ENCODE assay signal across 11 cellular contexts in the genomic region with DNA sequence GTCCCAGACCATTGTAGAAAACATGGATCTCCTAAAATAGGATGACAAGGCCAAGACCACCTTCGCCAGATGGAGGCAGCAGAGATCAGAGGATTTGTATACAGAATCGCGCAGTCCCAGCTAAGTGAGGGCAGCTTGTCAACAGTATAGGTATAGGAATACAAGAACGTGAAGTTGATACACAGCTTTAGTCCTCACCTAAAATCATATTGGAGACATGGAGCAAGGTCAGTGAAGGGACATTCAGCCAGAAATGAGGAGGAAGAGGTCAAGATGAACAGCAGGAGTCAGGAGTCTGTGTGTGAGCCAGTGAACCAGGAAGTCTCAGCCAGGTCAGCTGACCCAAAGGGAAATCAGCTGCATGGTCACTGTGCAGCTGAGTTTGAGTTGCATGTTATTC.
DNase-seq lines count a peak whose midpoint lies in the region; ATAC-seq, FAIRE-seq and TF ChIP-seq lines count a peak whose summit lies in the region.
"Had no signal": no experiment of that assay in that cellular context is flagged by ENCODE, and none has a peak within 500 bp of the region (broad histone marks: within the 10 kb centered on the region; RNA-seq: fewer than 3 reads in every experiment).

No MANE protein-coding gene starts in this region.

- no peak for FAIRE-seq in HTR-8/SVneo (lab: Jason Lieb, UNC)

- peaks cover 22% of the 10 kb centered on the region for H3K27me3 Mint-ChIP-seq in stimulated activated naive CD8-positive, alpha-beta T cell treated with anti-CD3 and anti-CD28 coated beads, Interleukin-15, amount 100 ng/mL, for 72 hours
- H3K27me3 Mint-ChIP-seq: dendritic cell treated with granulocyte-macrophage colony-stimulating factor and Interleukin-4, amounts not matched to agents 40 ng/mL and 50 ng/mL, for 4 days had no signal

- H3K4me3 ChIP-seq in fibroblast of mammary gland (ENCODE audit: control insufficient read depth, low read depth, low read length) = no peak overlapping the region

- H3K27ac Mint-ChIP-seq in stimulated activated naive CD8-positive, alpha-beta T cell treated with anti-CD3 and anti-CD28 coated beads, Interleukin-15, amount 100 ng/mL, for 72 hours = peak overlapping the region in 1 of 2 donors; percentile 16
- H3K27ac Mint-ChIP-seq: dendritic cell treated with granulocyte-macrophage colony-stimulating factor and Interleukin-4, amounts not matched to agents 40 ng/mL and 50 ng/mL, for 4 days; naive B cell had no signal

- DNase-seq in stimulated activated naive CD8-positive, alpha-beta T cell treated with anti-CD3 and anti-CD28 coated beads, Interleukin-15, Interleukin-2, amounts not matched to agents 100 U/mL and 50 U/mL, for 24 hours = peak; percentile 12
- no peak for DNase-seq in stimulated activated naive CD8-positive, alpha-beta T cell treated with anti-CD3 and anti-CD28 coated beads, Interleukin-15, amount 100 ng/mL, for 72 hours
- DNase-seq in NOMO-1 treated with DMSO at 0.1 percent for 48 hours (lab: John Stamatoyannopoulos, UW; ENCODE audit: unreplicated experiment) = peak; percentile 29
- peak; percentile 11 for DNase-seq in fibroblast of mammary gland (ENCODE audit: low read depth)
- no peak for DNase-seq in HTR-8/SVneo (ENCODE audit: insufficient read length, low spot score)
- no peak for DNase-seq in dedifferentiated amniotic fluid mesenchymal stem cell (ENCODE audit: extremely low spot score)
- DNase-seq in OCI-M2 (lab: John Stamatoyannopoulos, UW; ENCODE audit: unreplicated experiment) = no peak
- DNase-seq in NCI-H2029 treated with DMSO at 0.1 percent for 48 hours (lab: John Stamatoyannopoulos, UW) = no peak
- DNase-seq: naive B cell, NCI-H510A had no signal

- TF ChIP-seq CTCF in fibroblast of mammary gland (conservative IDR thresholded peaks at IDR 0.05; ENCODE audit: control insufficient read depth, insufficient read depth, low read depth, low read length) = peak; percentile 13

- no peak for ATAC-seq in stimulated activated naive CD8-positive, alpha-beta T cell treated with anti-CD3 and anti-CD28 coated beads, Interleukin-15, Interleukin-2, amounts not matched to agents 100 U/mL and 50 U/mL, for 24 hours
- no peak for ATAC-seq in stimulated activated naive CD8-positive, alpha-beta T cell treated with anti-CD3 and anti-CD28 coated beads, Interleukin-15, amount 100 ng/mL, for 72 hours

- no peaks in the 10 kb centered on the region for H3K9me3 Mint-ChIP-seq in stimulated activated naive CD8-positive, alpha-beta T cell treated with anti-CD3 and anti-CD28 coated beads, Interleukin-15, amount 100 ng/mL, for 72 hours
- H3K9me3 Mint-ChIP-seq: dendritic cell treated with granulocyte-macrophage colony-stimulating factor and Interleukin-4, amounts not matched to agents 40 ng/mL and 50 ng/mL, for 4 days; naive B cell had no signal

- peaks cover 9% of the 10 kb centered on the region for H3K4me1 Mint-ChIP-seq in stimulated activated naive CD8-positive, alpha-beta T cell treated with anti-CD3 and anti-CD28 coated beads, Interleukin-15, amount 100 ng/mL, for 72 hours

- H3K4me3 Mint-ChIP-seq in stimulated activated naive CD8-positive, alpha-beta T cell treated with anti-CD3 and anti-CD28 coated beads, Interleukin-15, amount 100 ng/mL, for 72 hours = no peak overlapping the region
- H3K4me3 Mint-ChIP-seq: dendritic cell treated with granulocyte-macrophage colony-stimulating factor and Interleukin-4, amounts not matched to agents 40 ng/mL and 50 ng/mL, for 4 days; naive B cell had no signal

Comparison
In these comparisons a context has a peak if more than half of its experiments do, and no peak if none do; other contexts are left out.
1. DNase-seq: peak in stimulated activated naive CD8-positive, alpha-beta T cell treated with anti-CD3 and anti-CD28 coated beads, Interleukin-15, Interleukin-2, amounts not matched to agents 100 U/mL and 50 U/mL, for 24 hours (single experiment), NOMO-1 treated with DMSO at 0.1 percent for 48 hours (single experiment) and fibroblast of mammary gland (single experiment); none in stimulated activated naive CD8-positive, alpha-beta T cell treated with anti-CD3 and anti-CD28 coated beads, Interleukin-15, amount 100 ng/mL, for 72 hours (0 of 2), HTR-8/SVneo (single experiment), dedifferentiated amniotic fluid mesenchymal stem cell (single experiment), OCI-M2 (single experiment) and NCI-H2029 treated with DMSO at 0.1 percent for 48 hours (single experiment).